Comparison of ENCODE assay signal across 1 cellular context in the genomic region with DNA sequence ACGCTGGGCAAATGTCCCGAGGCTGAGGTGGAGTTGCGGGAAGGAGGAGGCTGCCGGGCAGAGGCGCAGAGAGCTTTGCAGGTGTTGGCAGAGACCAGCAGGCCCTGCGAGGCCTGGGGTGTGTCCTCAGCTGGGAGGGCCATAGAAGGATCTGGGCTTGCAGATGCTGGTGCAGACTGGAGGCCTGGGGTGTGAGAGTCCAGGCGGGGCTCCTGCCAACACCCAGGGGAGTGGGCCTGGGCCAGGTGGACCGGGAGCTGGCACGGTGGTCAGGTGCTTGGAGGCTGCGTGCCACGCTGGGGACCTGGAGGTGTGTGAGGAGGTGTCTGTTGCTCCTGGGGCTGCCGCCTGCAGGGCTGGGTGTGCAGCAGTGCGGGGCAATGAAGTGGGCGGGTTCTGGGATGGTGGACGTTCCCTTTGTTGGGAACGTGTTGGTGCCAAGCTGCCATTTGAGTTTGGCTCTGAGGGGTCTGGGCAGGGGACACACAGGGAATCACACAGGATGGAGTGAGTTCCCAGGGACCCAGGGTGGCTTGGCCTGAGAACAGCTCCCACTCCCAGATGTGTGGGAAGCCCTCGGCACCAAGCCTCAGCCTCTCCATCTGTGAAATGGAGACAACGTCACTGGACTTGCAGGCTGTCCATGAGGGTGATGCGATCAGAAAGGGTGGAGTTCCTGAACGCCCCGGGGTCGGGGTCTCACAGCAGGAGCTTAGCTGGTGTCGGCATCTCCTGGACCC.
TF ChIP-seq lines count a peak whose summit lies in the region.

No MANE protein-coding gene starts in this region.

TF ChIP-seq in HEK293, 187 proteins besides CTCF, POLR2A, EP300 and RAD21:
- TF ChIP-seq EGR2 (tag by site-specific recombination; IDR thresholded peaks at IDR 0.05; ENCODE audit: low read depth) (peak; percentile 10; the same call in 1 of the 2 replicates), KLF1 (tag by site-specific recombination; IDR thresholded peaks at IDR 0.05) (peak; percentile 66), ZNF600 (tag by site-specific recombination; IDR thresholded peaks at IDR 0.05) (peak; percentile 77), ZBTB8A (tag by site-specific recombination; IDR thresholded peaks at IDR 0.05) (no peak), SP2 (tag by site-specific recombination; IDR thresholded peaks at IDR 0.05) (0 out of 2 replicates have a peak, but pooled peaks have one; percentile 8), KLF8 (tag by site-specific recombination; IDR thresholded peaks at IDR 0.05) (peak; percentile 29; the same call in 1 of the 2 replicates), ZNF704 (tag by site-specific recombination; IDR thresholded peaks at IDR 0.05) (no peak), ZSCAN5A (tag by site-specific recombination; IDR thresholded peaks at IDR 0.05) (no peak)
- TF ChIP-seq, protein P1, sequence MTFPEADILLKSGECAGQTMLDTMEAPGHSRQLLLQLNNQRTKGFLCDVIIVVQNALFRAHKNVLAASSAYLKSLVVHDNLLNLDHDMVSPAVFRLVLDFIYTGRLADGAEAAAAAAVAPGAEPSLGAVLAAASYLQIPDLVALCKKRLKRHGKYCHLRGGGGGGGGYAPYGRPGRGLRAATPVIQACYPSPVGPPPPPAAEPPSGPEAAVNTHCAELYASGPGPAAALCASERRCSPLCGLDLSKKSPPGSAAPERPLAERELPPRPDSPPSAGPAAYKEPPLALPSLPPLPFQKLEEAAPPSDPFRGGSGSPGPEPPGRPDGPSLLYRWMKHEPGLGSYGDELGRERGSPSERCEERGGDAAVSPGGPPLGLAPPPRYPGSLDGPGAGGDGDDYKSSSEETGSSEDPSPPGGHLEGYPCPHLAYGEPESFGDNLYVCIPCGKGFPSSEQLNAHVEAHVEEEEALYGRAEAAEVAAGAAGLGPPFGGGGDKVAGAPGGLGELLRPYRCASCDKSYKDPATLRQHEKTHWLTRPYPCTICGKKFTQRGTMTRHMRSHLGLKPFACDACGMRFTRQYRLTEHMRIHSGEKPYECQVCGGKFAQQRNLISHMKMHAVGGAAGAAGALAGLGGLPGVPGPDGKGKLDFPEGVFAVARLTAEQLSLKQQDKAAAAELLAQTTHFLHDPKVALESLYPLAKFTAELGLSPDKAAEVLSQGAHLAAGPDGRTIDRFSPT (tag by site-specific recombination; IDR thresholded peaks at IDR 0.05) = 0 out of 2 replicates have a peak, but pooled peaks have one; percentile 17
- TF ChIP-seq, protein P2, sequence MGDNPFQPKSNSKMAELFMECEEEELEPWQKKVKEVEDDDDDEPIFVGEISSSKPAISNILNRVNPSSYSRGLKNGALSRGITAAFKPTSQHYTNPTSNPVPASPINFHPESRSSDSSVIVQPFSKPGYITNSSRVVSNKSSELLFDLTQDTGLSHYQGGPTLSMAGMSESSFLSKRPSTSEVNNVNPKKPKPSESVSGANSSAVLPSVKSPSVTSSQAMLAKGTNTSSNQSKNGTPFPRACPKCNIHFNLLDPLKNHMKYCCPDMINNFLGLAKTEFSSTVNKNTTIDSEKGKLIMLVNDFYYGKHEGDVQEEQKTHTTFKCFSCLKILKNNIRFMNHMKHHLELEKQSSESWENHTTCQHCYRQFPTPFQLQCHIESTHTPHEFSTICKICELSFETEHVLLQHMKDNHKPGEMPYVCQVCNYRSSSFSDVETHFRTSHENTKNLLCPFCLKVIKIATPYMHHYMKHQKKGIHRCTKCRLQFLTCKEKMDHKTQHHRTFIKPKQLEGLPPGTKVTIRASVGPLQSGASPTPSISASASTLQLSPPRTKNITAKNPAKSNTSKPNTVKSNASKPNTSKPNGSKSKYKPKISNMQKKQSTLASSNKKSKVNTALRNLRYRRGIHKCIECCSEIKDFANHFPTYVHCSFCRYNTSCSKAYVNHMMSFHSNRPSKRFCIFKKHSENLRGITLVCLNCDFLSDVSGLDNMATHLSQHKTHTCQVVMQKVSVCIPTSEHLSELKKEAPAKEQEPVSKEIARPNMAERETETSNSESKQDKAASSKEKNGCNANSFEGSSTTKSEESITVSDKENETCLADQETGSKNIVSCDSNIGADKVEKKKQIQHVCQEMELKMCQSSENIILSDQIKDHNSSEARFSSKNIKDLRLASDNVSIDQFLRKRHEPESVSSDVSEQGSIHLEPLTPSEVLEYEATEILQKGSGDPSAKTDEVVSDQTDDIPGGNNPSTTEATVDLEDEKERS (tag by site-specific recombination; IDR thresholded peaks at IDR 0.05) = no peak
